8 cellular contexts compared by ENCODE assay signal in genomic region chr17:72726936-72727335, GRCh38.
A peak's percentile ranks its signal among the peaks of the same experiment; 100 is the strongest.
DNase-seq lines count a peak whose midpoint lies in the region; ATAC-seq and TF ChIP-seq lines count a peak whose summit lies in the region.
"Had no signal": no experiment of that assay in that cellular context is flagged by ENCODE, and none has a peak within 500 bp of the region (broad histone marks: within the 10 kb centered on the region; RNA-seq: fewer than 3 reads in every experiment).

No MANE protein-coding gene starts in this region.

- no peak overlapping the region for H3K4me3 ChIP-seq in NB4 (ENCODE audit: low read depth, low read length)
- H3K4me3 ChIP-seq in H7 (ENCODE audit: insufficient read depth, low read depth, low read length), result no peak overlapping the region
- H3K4me3 ChIP-seq: right lobe of liver had no signal

- H3K27ac ChIP-seq in substantia nigra (ENCODE audit: low read depth, low read length, poor library complexity, severe bottlenecking), result no peak overlapping the region
- H3K27ac ChIP-seq: right lobe of liver had no signal

- DNase-seq in NB4 (ENCODE audit: low read depth), result peak; percentile 52
- DNase-seq in activated effector memory CD4-positive, alpha-beta T cell treated with Interleukin-2 at 50 U/mL for 16 hours, result peak; percentile 32
- DNase-seq in stimulated activated CD4-positive, alpha-beta T cell treated with anti-CD3 and anti-CD28 coated beads, Interleukin-2, amount 100 ng/mL, for 24 hours, result peak; percentile 17 to 28
- DNase-seq in H7, result no peak
- no peak for DNase-seq in substantia nigra (lab: John Stamatoyannopoulos, UW)

- no peaks in the 10 kb centered on the region for H3K27me3 ChIP-seq in H7 (ENCODE audit: control insufficient read depth, insufficient read depth, low read length)
- H3K27me3 ChIP-seq: right lobe of liver had no signal

- ATAC-seq in GM18519 (IDR thresholded peaks at IDR 0.05; ENCODE audit: low FRiP score, unreplicated experiment), result peak; percentile 93
- peak; percentile 89 for ATAC-seq in HG02588 (IDR thresholded peaks at IDR 0.05; ENCODE audit: unreplicated experiment)

- TF ChIP-seq CTCF in NB4 (IDR thresholded peaks at IDR 0.05; ENCODE audit: low read depth, low read length), result no peak

- no peaks in the 10 kb centered on the region for H3K36me3 ChIP-seq in H7 (replicated peaks; ENCODE audit: control insufficient read depth, insufficient read depth, low read length)
- H3K36me3 ChIP-seq: right lobe of liver had no signal

- TF ChIP-seq POLR2A in NB4 (IDR thresholded peaks at IDR 0.05; ENCODE audit: extremely low read depth, insufficient read length), result no peak

Comparison
In these comparisons a context has a peak if more than half of its experiments do, and no peak if none do; other contexts are left out.
1. DNase-seq: peak in NB4 (single experiment), activated effector memory CD4-positive, alpha-beta T cell treated with Interleukin-2 at 50 U/mL for 16 hours (single experiment) and stimulated activated CD4-positive, alpha-beta T cell treated with anti-CD3 and anti-CD28 coated beads, Interleukin-2, amount 100 ng/mL, for 24 hours (2 of 2); none in H7 (single experiment) and substantia nigra (0 of 49).